Comparison of ENCODE assay signal across 8 cellular contexts in genomic region chr20:9154464-9155024, GRCh38.
"Had no signal": no experiment of that assay in that cellular context is flagged by ENCODE, and none has a peak within 500 bp of the region (broad histone marks: within the 10 kb centered on the region; RNA-seq: fewer than 3 reads in every experiment).

No MANE protein-coding gene starts in this region.

- FAIRE-seq: G401.6, GM12878, GM12891, GM12892, GM18507, GM19239 had no signal

- H3K4me3 ChIP-seq: GM12878 had no signal

- ATAC-seq: GM12878 had no signal

- DNase-seq: GDM1, GF-D8 had no signal
